In genomic region chr4:20700007-20700761, GRCh38 we compare ENCODE assay signal across 1 cellular context.
TF ChIP-seq lines count a peak whose summit lies in the region.

TSS of gene PACRGL (plus strand) at chr4:20700458. CDS start at chr4:20704482, 4,024 bp downstream.

TF ChIP-seq in HepG2, 621 proteins besides CTCF, POLR2A, EP300 and RAD21 (continued from another document and continues in another):
- TF ChIP-seq ZIK1 (CRISPR knock-in tag; IDR thresholded peaks at IDR 0.05; ENCODE audit: borderline replicate concordance, low read depth) (no peak; the same call in 1 of the 2 replicates), ZNF768 (CRISPR knock-in tag; IDR thresholded peaks at IDR 0.05) (peak; percentile 45; the same call in 1 of the 2 replicates), ZUFSP (CRISPR knock-in tag; IDR thresholded peaks at IDR 0.05; ENCODE audit: borderline replicate concordance) (no peak), MBNL3 (CRISPR knock-in tag; conservative IDR thresholded peaks at IDR 0.05) (no peak), ATM (IDR thresholded peaks at IDR 0.05; ENCODE audit: borderline replicate concordance) (no peak), IRX3 (CRISPR knock-in tag; IDR thresholded peaks at IDR 0.05; ENCODE audit: borderline replicate concordance, low read depth) (no peak), ZNF891 (CRISPR knock-in tag; IDR thresholded peaks at IDR 0.05) (no peak), SRF (IDR thresholded peaks at IDR 0.05; ENCODE audit: low read depth, low read length) (no peak), HCFC1 (IDR thresholded peaks at IDR 0.05; ENCODE audit: low read depth, low read length) (no peak), BCL3 (CRISPR knock-in tag; IDR thresholded peaks at IDR 0.05) (peak; percentile 50; the same call in 1 of the 2 replicates), FOXA1 (IDR thresholded peaks at IDR 0.05) (no peak), FOXA1 (CRISPR knock-in tag; IDR thresholded peaks at IDR 0.05) (no peak), ZNF276 (CRISPR knock-in tag; IDR thresholded peaks at IDR 0.05; ENCODE audit: low read depth) (no peak), ZNF343 (CRISPR knock-in tag; IDR thresholded peaks at IDR 0.05) (0 out of 2 replicates have a peak, but pooled peaks have one; percentile 45), ETS1 (CRISPR knock-in tag; IDR thresholded peaks at IDR 0.05) (no peak), ZNF597 (CRISPR knock-in tag; IDR thresholded peaks at IDR 0.05) (no peak), JUNB (CRISPR knock-in tag; IDR thresholded peaks at IDR 0.05; ENCODE audit: borderline replicate concordance) (no peak), PAWR (CRISPR knock-in tag; IDR thresholded peaks at IDR 0.05; ENCODE audit: borderline replicate concordance) (no peak), ZNF235 (CRISPR knock-in tag; IDR thresholded peaks at IDR 0.05; ENCODE audit: borderline replicate concordance) (peak; percentile 44; the same call in 1 of the 2 replicates), ZNF746 (CRISPR knock-in tag; IDR thresholded peaks at IDR 0.05) (no peak), ZNF101 (CRISPR knock-in tag; IDR thresholded peaks at IDR 0.05; ENCODE audit: borderline replicate concordance, low read depth) (0 out of 2 replicates have a peak, but pooled peaks have one; percentile 49), ZFAT (CRISPR knock-in tag; conservative IDR thresholded peaks at IDR 0.05) (no peak; the same call in 1 of the 2 replicates), MTF2 (CRISPR knock-in tag; IDR thresholded peaks at IDR 0.05; ENCODE audit: borderline replicate concordance) (no peak), SP4 (CRISPR knock-in tag; IDR thresholded peaks at IDR 0.05) (peak; percentile 69; the same call in 1 of the 2 replicates), DZIP1 (CRISPR knock-in tag; IDR thresholded peaks at IDR 0.05) (no peak), FOSL1 (CRISPR knock-in tag; IDR thresholded peaks at IDR 0.05; ENCODE audit: borderline replicate concordance) (no peak), ZNF280D (CRISPR knock-in tag; IDR thresholded peaks at IDR 0.05) (no peak), NFATC3 (CRISPR knock-in tag; IDR thresholded peaks at IDR 0.05) (no peak), RNF219 (CRISPR knock-in tag; IDR thresholded peaks at IDR 0.05) (no peak), ZNF12 (CRISPR knock-in tag; IDR thresholded peaks at IDR 0.05) (no peak), ZC3H4 (CRISPR knock-in tag; IDR thresholded peaks at IDR 0.05; ENCODE audit: borderline replicate concordance) (no peak), TEAD3 (CRISPR knock-in tag; optimal IDR thresholded peaks at IDR 0.05; ENCODE audit: borderline replicate concordance) (peak; percentile 20), CENPT (CRISPR knock-in tag; IDR thresholded peaks at IDR 0.05; ENCODE audit: low read depth) (no peak), POGK (CRISPR knock-in tag; conservative IDR thresholded peaks at IDR 0.05) (peak; percentile 44; the same call in 1 of the 2 replicates), ZNF792 (CRISPR knock-in tag; IDR thresholded peaks at IDR 0.05) (peak; percentile 73; the same call in 1 of the 2 replicates), CEBPG (CRISPR knock-in tag; IDR thresholded peaks at IDR 0.05) (no peak), YEATS2 (CRISPR knock-in tag; IDR thresholded peaks at IDR 0.05; ENCODE audit: borderline replicate concordance) (peak; percentile 85; the same call in 1 of the 2 replicates), ELF4 (CRISPR knock-in tag; IDR thresholded peaks at IDR 0.05; ENCODE audit: borderline replicate concordance) (no peak), CHD2 (IDR thresholded peaks at IDR 0.05; ENCODE audit: low read depth, low read length) (no peak), ZNF543 (CRISPR knock-in tag; IDR thresholded peaks at IDR 0.05) (peak; percentile 52; the same call in 1 of the 2 replicates), ZNF782 (CRISPR knock-in tag; IDR thresholded peaks at IDR 0.05; ENCODE audit: borderline replicate concordance) (no peak), ELF3 (CRISPR knock-in tag; IDR thresholded peaks at IDR 0.05) (peak; percentile 64), DNMT1 (CRISPR knock-in tag; IDR thresholded peaks at IDR 0.05) (no peak), ZKSCAN8 (CRISPR knock-in tag; IDR thresholded peaks at IDR 0.05; ENCODE audit: borderline replicate concordance) (no peak), ATAD3A (CRISPR knock-in tag; IDR thresholded peaks at IDR 0.05) (no peak), ZNF446 (CRISPR knock-in tag; IDR thresholded peaks at IDR 0.05) (no peak), CAMTA2 (CRISPR knock-in tag; IDR thresholded peaks at IDR 0.05; ENCODE audit: borderline replicate concordance) (0 out of 2 replicates have a peak, but pooled peaks have one; percentile 46), POGZ (CRISPR knock-in tag; IDR thresholded peaks at IDR 0.05) (peak; percentile 79), SAP130 (CRISPR knock-in tag; IDR thresholded peaks at IDR 0.05; ENCODE audit: low read depth) (peak; percentile 98), ZSCAN31 (CRISPR knock-in tag; IDR thresholded peaks at IDR 0.05; ENCODE audit: low read depth) (no peak), RAD51 (IDR thresholded peaks at IDR 0.05; ENCODE audit: borderline replicate concordance) (no peak), ZFP36L1 (CRISPR knock-in tag; IDR thresholded peaks at IDR 0.05) (no peak)
